ENCODE assay signal across 8 cellular contexts in genomic region chr6:95578106-95578410, GRCh38. TPM values are rescaled to one million over a fixed set of nuclear protein-coding genes. Genes with fewer than 3 reads are reported as not detected.
DNase-seq lines count a peak whose midpoint lies in the region; ATAC-seq and TF ChIP-seq lines count a peak whose summit lies in the region.

No MANE protein-coding gene starts in this region.

- H3K9ac ChIP-seq in muscle layer of colon (ENCODE audit: low read length) = peak overlapping the region; percentile 94

- DNase-seq in activated CD4-positive, alpha-beta T cell treated with anti-CD3 and anti-CD28 coated beads for 36 hours = no peak
- DNase-seq in activated CD4-positive, alpha-beta T cell treated with anti-CD3 and anti-CD28 coated beads for 48 hours = no peak
- peak; percentile 81 for DNase-seq in NCI-H69 (lab: John Stamatoyannopoulos, UW)
- no peak for DNase-seq in coronary artery (ENCODE audit: low spot score)
- no peak for DNase-seq in NCI-H510A (lab: John Stamatoyannopoulos, UW)
- no peak for DNase-seq in middle frontal gyrus (ENCODE audit: extremely low spot score, low spot score)

- peak overlapping the region; percentile 98 for H3K27ac Mint-ChIP-seq in activated CD4-positive, alpha-beta T cell treated with anti-CD3 and anti-CD28 coated beads for 36 hours

- POLR2A ChIA-PET in activated CD4-positive, alpha-beta T cell treated with anti-CD3 and anti-CD28 coated beads for 36 hours (lab: Charles Lee) = no interaction called here
- POLR2A ChIA-PET in HEK293 (lab: Yijun Ruan, JAX) = interaction anchor here (1.2 to 1.6 kb wide), 2 partner anchors 9 to 115 kb away, joined by 5 to 7 read pairs; no protein-coding TSS in a partner anchor

- H3K4me3 ChIP-seq in HEK293 (ENCODE audit: low read depth, low read length) = peak overlapping the region; percentile 76
- peak overlapping the region; percentile 83 for H3K4me3 ChIP-seq in coronary artery
- peak overlapping the region; percentile 78 to 85 for H3K4me3 ChIP-seq in muscle layer of colon (ENCODE audit: low read depth in 1 of 2, low read length in 2 of 2)

- peak overlapping the region; percentile 81 for H3K4me3 Mint-ChIP-seq in activated CD4-positive, alpha-beta T cell treated with anti-CD3 and anti-CD28 coated beads for 36 hours

- TF ChIP-seq CTCF in HEK293 (tag by site-specific recombination; IDR thresholded peaks at IDR 0.05) (no peak), coronary artery (IDR thresholded peaks at IDR 0.05) (no peak)

- peaks cover 28% of the 10 kb centered on the region for H3K4me1 Mint-ChIP-seq in activated CD4-positive, alpha-beta T cell treated with anti-CD3 and anti-CD28 coated beads for 36 hours

- H3K4me1 ChIP-seq in HEK293 (ENCODE audit: control insufficient read depth, insufficient read depth, low read length) = 0 out of 2 replicates have a peak, but pooled peaks cover 4% of the 10 kb centered on the region
- H3K4me1 ChIP-seq in muscle layer of colon (ENCODE audit: insufficient read depth, low read length) = peaks cover 16% of the 10 kb centered on the region

- peaks cover 14% of the 10 kb centered on the region for H3K36me3 Mint-ChIP-seq in activated CD4-positive, alpha-beta T cell treated with anti-CD3 and anti-CD28 coated beads for 36 hours (ENCODE audit: low read depth)

- no peak for ATAC-seq in activated CD4-positive, alpha-beta T cell treated with anti-CD3 and anti-CD28 coated beads for 36 hours

- no peaks in the 10 kb centered on the region for H3K9me3 Mint-ChIP-seq in activated CD4-positive, alpha-beta T cell treated with anti-CD3 and anti-CD28 coated beads for 36 hours (ENCODE audit: low read depth)

- no peaks in the 10 kb centered on the region for H3K9me3 ChIP-seq in HEK293 (ENCODE audit: control insufficient read depth, insufficient read depth, low read depth, low read length)
- no peaks in the 10 kb centered on the region for H3K9me3 ChIP-seq in muscle layer of colon (ENCODE audit: low read length)

- H3K27ac ChIP-seq in HEK293 (ENCODE audit: extremely low read depth, low read depth, low read length) (peak overlapping the region; percentile 87), coronary artery (peak overlapping the region; percentile 91 to 92), muscle layer of colon (ENCODE audit: low read depth, low read length) (peak overlapping the region; percentile 85)

- H3K36me3 ChIP-seq in HEK293 (ENCODE audit: control insufficient read depth in 2 of 2, insufficient read depth in 1 of 2, low read length in 2 of 2) (no peaks in the 10 kb centered on the region), muscle layer of colon (ENCODE audit: insufficient read depth, low read length) (no peaks in the 10 kb centered on the region)

- H3K27me3 Mint-ChIP-seq in activated CD4-positive, alpha-beta T cell treated with anti-CD3 and anti-CD28 coated beads for 36 hours = no peaks in the 10 kb centered on the region

- intact Hi-C loops in activated CD4-positive, alpha-beta T cell treated with anti-CD3 and anti-CD28 coated beads for 36 hours (cut with DNase I, micrococcal nuclease) = loop anchor here (5.0 to 10.0 kb wide), 2 partner anchors 1319 to 1707 kb away; partner anchors contain the start of genes NDUFAF4 (in 2 of the 2) and MMS22L (in 1 of the 2)

- CTCF ChIA-PET in activated CD4-positive, alpha-beta T cell treated with anti-CD3 and anti-CD28 coated beads for 36 hours (lab: Charles Lee) = no interaction called here
- CTCF ChIA-PET in HEK293 (lab: Yijun Ruan, JAX) = interaction anchor here (0.7 to 1.0 kb wide), 2 partner anchors 9 to 88 kb away, joined by 3 to 4 read pairs; no protein-coding TSS in a partner anchor

- no peaks in the 10 kb centered on the region for H3K27me3 ChIP-seq in muscle layer of colon (ENCODE audit: control insufficient read depth in 1 of 2, insufficient read depth in 2 of 2, low read length in 2 of 2)

TF ChIP-seq in HEK293, 187 proteins besides CTCF, POLR2A, EP300 and RAD21 (continues in another document):
- no peak for TF ChIP-seq ZBTB44 (tag by site-specific recombination; IDR thresholded peaks at IDR 0.05)
- TF ChIP-seq REPIN1 (tag by site-specific recombination; IDR thresholded peaks at IDR 0.05; ENCODE audit: low read depth) = no peak
- TF ChIP-seq ZBTB17 (tag by site-specific recombination; IDR thresholded peaks at IDR 0.05) = 0 out of 2 replicates have a peak, but pooled peaks have one; percentile 3
- no peak for TF ChIP-seq ZNF580 (tag by site-specific recombination; IDR thresholded peaks at IDR 0.05)
- peak; percentile 94 for TF ChIP-seq SCRT2 (tag by site-specific recombination; IDR thresholded peaks at IDR 0.05)
- TF ChIP-seq ZNF76 (tag by site-specific recombination; IDR thresholded peaks at IDR 0.05; ENCODE audit: borderline replicate concordance, low read depth) = 0 out of 2 replicates have a peak, but pooled peaks have one; percentile 8
- TF ChIP-seq ZNF335 (tag by site-specific recombination; conservative IDR thresholded peaks at IDR 0.05) = peak; percentile 50; the same call in 1 of the 2 replicates
- no peak for TF ChIP-seq ZNF280C (tag by site-specific recombination; IDR thresholded peaks at IDR 0.05)
- TF ChIP-seq ZBTB7A (tag by site-specific recombination; IDR thresholded peaks at IDR 0.05; ENCODE audit: low read depth) = no peak
- TF ChIP-seq INSM2 (tag by site-specific recombination; IDR thresholded peaks at IDR 0.05) = no peak
- TF ChIP-seq TRIM28 (IDR thresholded peaks at IDR 0.05; ENCODE audit: borderline replicate concordance, low read length) = peak; percentile 62; the same call in 1 of the 2 replicates
- TF ChIP-seq SCRT1 (tag by site-specific recombination; IDR thresholded peaks at IDR 0.05; ENCODE audit: borderline replicate concordance) = 0 out of 2 replicates have a peak, but pooled peaks have one; percentile 68

RNA-seq across cellular contexts. Expression of gene MANEA, which starts 0.7 kb away (rescaled TPM):
- 10 to 100 TPM; 19.6 to 22.4 TPM for total RNA-seq in activated CD4-positive, alpha-beta T cell treated with anti-CD3 and anti-CD28 coated beads for 36 hours
